Comparison of ENCODE assay signal across 28 cellular contexts in the genomic region with DNA sequence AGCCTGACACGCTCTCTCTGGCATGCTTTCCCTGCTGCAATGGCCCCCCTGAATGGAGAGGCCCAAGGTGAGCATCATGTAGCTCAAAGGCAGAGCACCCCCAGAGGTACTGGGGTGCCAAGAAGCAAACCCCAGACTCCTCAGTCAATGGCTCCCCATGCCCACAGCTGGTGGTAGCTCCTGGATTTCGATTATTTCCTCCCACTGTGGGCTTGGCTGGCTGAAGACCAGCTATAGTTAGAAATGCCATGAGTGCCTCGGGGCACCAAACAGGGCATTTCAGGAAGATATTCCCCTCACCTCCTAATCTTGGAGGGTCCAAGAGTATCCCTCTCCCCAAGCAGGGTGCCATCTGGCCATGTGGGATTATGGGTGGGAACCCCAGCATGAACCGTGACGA.
"Had no signal": no experiment of that assay in that cellular context is flagged by ENCODE, and none has a peak within 500 bp of the region (broad histone marks: within the 10 kb centered on the region; RNA-seq: fewer than 3 reads in every experiment).

No MANE protein-coding gene starts in this region.

- H3K27me3 ChIP-seq: brain microvascular endothelial cell, esophagus squamous epithelium, gastroesophageal sphincter had no signal

- H3K4me3 ChIP-seq: esophagus squamous epithelium, gastroesophageal sphincter had no signal

- H3K27ac ChIP-seq: brain microvascular endothelial cell, epithelial cell of prostate, esophagus squamous epithelium, gastroesophageal sphincter, WERI-Rb-1 had no signal

- H3K27ac Mint-ChIP-seq: activated B cell treated with CpG ODN at 0.5 μM for 24 hours; activated CD8-positive, alpha-beta T cell treated with anti-CD3 and anti-CD28 coated beads for 36 hours; activated naive CD8-positive, alpha-beta T cell; activated T-helper 2 cell treated with anti-CD3 and anti-CD28 coated beads, Interferon-gamma antibody, Interleukin-2, Interleukin-4, amounts not matched to agents 10 μg/mL and 5 μg/mL and 100 μg/mL, durations not matched to agents 14 hours and 24 hours and 36 hours; T-helper 17 cell; T-helper 2 cell treated with Interferon-gamma antibody and Interleukin-4, amounts not matched to agents 5 μg/mL and 100 μg/mL, for 36 hours had no signal

- ATAC-seq: activated CD4-positive, CD25-positive, alpha-beta regulatory T cell treated with anti-CD3 and anti-CD28 coated beads, Interleukin-2, amount 50 U/mL, for 24 hours; activated CD8-positive, alpha-beta T cell treated with anti-CD3 and anti-CD28 coated beads for 36 hours; gastroesophageal sphincter; T-helper 17 cell had no signal

- H3K9me3 Mint-ChIP-seq: activated B cell treated with CpG ODN at 0.5 μM for 24 hours; activated CD8-positive, alpha-beta T cell treated with anti-CD3 and anti-CD28 coated beads for 36 hours; activated T-helper 1 cell treated with anti-CD3 and anti-CD28 coated beads, Interleukin-12 subunit alpha, Interleukin-12 subunit beta, Interleukin-2, Interleukin-4 antibody, amounts not matched to agents 30 ng/mL and 10 ng/mL and 1 ng/mL, durations not matched to agents 14 hours and 24 hours and 36 hours; activated T-helper 2 cell treated with anti-CD3 and anti-CD28 coated beads, Interferon-gamma antibody, Interleukin-2, Interleukin-4, amounts not matched to agents 10 μg/mL and 5 μg/mL and 100 μg/mL, durations not matched to agents 14 hours and 24 hours and 36 hours; T-helper 2 cell treated with Interferon-gamma antibody and Interleukin-4, amounts not matched to agents 5 μg/mL and 100 μg/mL, for 36 hours had no signal

- H3K9me3 ChIP-seq: esophagus squamous epithelium, gastroesophageal sphincter had no signal

- H3K27me3 Mint-ChIP-seq: activated B cell treated with CpG ODN at 0.5 μM for 24 hours; activated CD8-positive, alpha-beta T cell treated with anti-CD3 and anti-CD28 coated beads for 36 hours; activated naive CD8-positive, alpha-beta T cell; T-helper 17 cell had no signal

- H3K4me3 Mint-ChIP-seq: activated B cell treated with CpG ODN at 0.5 μM for 24 hours; activated CD8-positive, alpha-beta T cell treated with anti-CD3 and anti-CD28 coated beads for 36 hours; activated naive CD8-positive, alpha-beta T cell; activated T-helper 1 cell treated with anti-CD3 and anti-CD28 coated beads, Interleukin-12 subunit alpha, Interleukin-12 subunit beta, Interleukin-2, Interleukin-4 antibody, amounts not matched to agents 30 ng/mL and 10 ng/mL and 1 ng/mL, durations not matched to agents 14 hours and 24 hours and 36 hours; T-helper 17 cell; T-helper 2 cell treated with Interferon-gamma antibody and Interleukin-4, amounts not matched to agents 5 μg/mL and 100 μg/mL, for 36 hours had no signal

- DNase-seq: activated B cell treated with CpG ODN at 0.5 μM for 24 hours; activated CD4-positive, alpha-beta T cell treated with anti-CD3 and anti-CD28 coated beads for 48 hours; activated CD4-positive, alpha-beta T cell treated with anti-CD3 and anti-CD28 coated beads, Interleukin-2, amount 50 U/mL, for 1 hour; activated CD4-positive, alpha-beta T cell treated with anti-CD3 and anti-CD28 coated beads, Interleukin-2, amount 50 U/mL, for 48 hours; activated CD8-positive, alpha-beta T cell treated with anti-CD3 and anti-CD28 coated beads for 36 hours; activated gamma-delta T cell treated with Interleukin-2 at 50 U/mL for 16 hours; activated naive CD4-positive, alpha-beta T cell treated with anti-CD3 and anti-CD28 coated beads, Interleukin-2, amount 50 U/mL, for 16 hours; activated naive CD4-positive, alpha-beta T cell treated with Interleukin-2 at 50 U/mL for 16 hours; activated T-cell treated with anti-CD3 and anti-CD28 coated beads, Interleukin-2, amount 50 U/mL, for 1 hour; activated T-cell treated with anti-CD3 and anti-CD28 coated beads, Interleukin-2, amount 50 U/mL, for 48 hours; amniotic stem cell; anterior cingulate cortex; brain microvascular endothelial cell; caudate nucleus; effector CD8-positive, alpha-beta T cell; esophagus squamous epithelium; foreskin melanocyte; T-helper 1 cell; T-helper 17 cell; T1000; WERI-Rb-1 had no signal

- H3K36me3 ChIP-seq: brain microvascular endothelial cell had no signal
